In the genomic region with DNA sequence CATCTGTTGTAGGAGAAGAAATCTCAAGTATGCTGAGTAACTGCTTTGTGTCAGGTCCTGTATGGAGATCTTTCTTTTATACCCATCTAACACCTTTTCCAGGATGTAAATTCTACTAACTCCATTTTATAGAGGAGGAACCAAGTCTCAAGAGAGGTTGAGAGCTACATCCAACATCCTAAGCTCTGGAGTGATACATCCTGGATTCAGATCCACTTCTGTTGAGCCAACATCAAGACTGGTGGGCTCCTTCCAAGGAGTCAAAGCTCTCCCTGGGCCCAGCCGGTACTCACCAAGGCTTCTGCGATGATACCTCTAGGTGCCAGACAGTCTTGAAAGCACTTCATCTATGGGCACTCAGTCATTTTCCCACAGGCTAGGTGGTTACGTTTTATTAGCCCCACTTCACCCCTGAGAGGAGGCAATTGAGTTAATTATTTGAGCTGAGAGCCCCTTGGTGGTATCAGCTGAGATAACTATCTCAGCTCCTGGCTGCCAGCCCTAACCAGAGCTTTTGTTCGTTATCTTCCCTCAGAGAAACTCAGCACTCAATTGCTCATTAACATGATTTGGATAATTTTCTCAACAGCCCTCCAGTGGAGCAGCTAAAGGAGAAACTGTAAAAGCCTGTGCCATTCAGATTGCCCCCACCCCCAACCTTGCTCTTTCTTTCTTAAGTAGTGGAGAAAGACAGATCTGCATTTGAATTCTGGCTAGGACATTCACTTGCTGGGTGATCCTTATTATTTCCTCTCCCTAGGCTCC, we compare ENCODE assay signal across 13 cellular contexts.
DNase-seq lines count a peak whose midpoint lies in the region; ATAC-seq and TF ChIP-seq lines count a peak whose summit lies in the region.
"Had no signal": no experiment of that assay in that cellular context is flagged by ENCODE, and none has a peak within 500 bp of the region (broad histone marks: within the 10 kb centered on the region; RNA-seq: fewer than 3 reads in every experiment).

No MANE protein-coding gene starts in this region.

- peaks cover 43% of the 10 kb centered on the region for H3K27me3 Mint-ChIP-seq in endodermal cell (ENCODE audit: insufficient read depth)

- H3K9ac ChIP-seq in endodermal cell (ENCODE audit: extremely low read depth, low read length, poor library complexity, severe bottlenecking), result no peak overlapping the region
- H3K9ac ChIP-seq: GM23248 had no signal

- peak overlapping the region; percentile 25 for H3K4me3 Mint-ChIP-seq in endodermal cell

- peaks cover 63% of the 10 kb centered on the region for H3K4me1 Mint-ChIP-seq in endodermal cell

- H3K36me3 ChIP-seq in endodermal cell (ENCODE audit: control insufficient read depth, insufficient read depth, low read length), result no peaks in the 10 kb centered on the region

- DNase-seq in DMS 273 treated with DMSO at 0.1 percent for 48 hours (lab: John Stamatoyannopoulos, UW) (peak; percentile 9), NCI-H1092 (lab: John Stamatoyannopoulos, UW) (peak; percentile 67), NCI-H510A (lab: John Stamatoyannopoulos, UW) (peak; percentile 49), endodermal cell (peak; percentile 86), SHP77 treated with DMSO at 0.1 percent for 48 hours (lab: John Stamatoyannopoulos, UW) (no peak), RPMI8226 (no peak)
- DNase-seq: ACHN, Caco-2, GM23248, posterior cingulate gyrus, SHP77 had no signal

- ATAC-seq in GM21723 (IDR thresholded peaks at IDR 0.05; ENCODE audit: unreplicated experiment) (no peak), HG03571 (IDR thresholded peaks at IDR 0.05; ENCODE audit: unreplicated experiment) (no peak)

- H3K27me3 ChIP-seq in endodermal cell (ENCODE audit: control insufficient read depth, insufficient read depth, low read length, poor library complexity, severe bottlenecking), result peaks cover 38% of the 10 kb centered on the region

- peak overlapping the region; percentile 57 for H3K4me3 ChIP-seq in endodermal cell (ENCODE audit: low read length)
- H3K4me3 ChIP-seq: GM23248 had no signal

- H3K9me3 Mint-ChIP-seq in endodermal cell, result no peaks in the 10 kb centered on the region

- H3K36me3 Mint-ChIP-seq in endodermal cell (ENCODE audit: low read depth), result no peaks in the 10 kb centered on the region

- no peak overlapping the region for H3K27ac ChIP-seq in endodermal cell (ENCODE audit: low read depth, low read length)
- H3K27ac ChIP-seq: GM23248 had no signal

- TF ChIP-seq CTCF in endodermal cell (conservative IDR thresholded peaks at IDR 0.05), result no peak

- H3K27ac Mint-ChIP-seq in endodermal cell, result peak overlapping the region; percentile 81

- 4 to 7% methylated on average over 4 of the region's 4 CpGs for WGBS in endodermal cell (ENCODE audit: insufficient coverage in 1 of 2, insufficient read length in 1 of 2), 2 experiments

- H3K4me1 ChIP-seq in endodermal cell (ENCODE audit: control insufficient read depth, insufficient read depth, low read length), result peaks cover 9% of the 10 kb centered on the region
- H3K4me1 ChIP-seq: Caco-2 had no signal

- H3K9me3 ChIP-seq in endodermal cell (ENCODE audit: control insufficient read depth, low read length), result no peaks in the 10 kb centered on the region
- H3K9me3 ChIP-seq: Caco-2 had no signal

Comparison
In these comparisons a context has a peak if more than half of its experiments do, and no peak if none do; other contexts are left out.
1. DNase-seq: peak in DMS 273 treated with DMSO at 0.1 percent for 48 hours (single experiment), NCI-H1092 (single experiment), NCI-H510A (single experiment) and endodermal cell (single experiment); none in SHP77 treated with DMSO at 0.1 percent for 48 hours (single experiment) and RPMI8226 (single experiment).